Comparison of ENCODE assay signal across 27 cellular contexts in the genomic region with DNA sequence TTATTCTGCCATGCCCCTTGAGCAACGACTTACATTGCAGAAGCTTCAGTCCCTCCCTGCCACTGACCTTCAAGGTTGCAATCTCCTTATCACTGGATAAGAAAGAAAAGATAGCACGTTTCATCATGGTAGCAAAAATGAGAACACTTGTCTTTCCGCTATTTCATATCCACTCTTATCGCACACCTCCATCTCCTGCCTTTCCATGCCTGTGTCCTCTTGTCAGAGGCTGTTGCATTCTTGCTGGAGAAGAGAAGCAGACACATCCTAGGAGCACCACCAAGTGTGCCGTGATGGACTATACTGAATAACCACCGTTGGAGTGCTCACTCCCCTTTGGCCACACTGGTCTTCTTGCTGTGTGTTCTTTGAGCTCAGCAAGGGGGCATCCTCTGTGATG.
"Had no signal": no experiment of that assay in that cellular context is flagged by ENCODE, and none has a peak within 500 bp of the region (broad histone marks: within the 10 kb centered on the region; RNA-seq: fewer than 3 reads in every experiment).

No MANE protein-coding gene starts in this region.

- H3K9me3 ChIP-seq: suprapubic skin, testis, thoracic aorta, thyroid gland, tibial artery, transverse colon, uterus, vagina had no signal

- H3K36me3 ChIP-seq: stomach, suprapubic skin, thoracic aorta, thyroid gland, tibial artery, tibial nerve, transverse colon, upper lobe of left lung, upper lobe of right lung, uterus, vagina had no signal

- H3K4me3 Mint-ChIP-seq: stimulated activated effector memory CD8-positive, alpha-beta T cell treated with anti-CD3 and anti-CD28 coated beads, Interleukin-12 subunit alpha, Interleukin-12 subunit beta, amount 100 ng/mL, for 72 hours; stimulated activated memory B cell treated with anti-CD40 and anti-IgM and Interleukin-4, amounts not matched to agents 10 μg/mL and 1 μg/mL and 100 μg/mL, for 72 hours; stimulated activated naive B cell treated with anti-CD40 and anti-IgM and Interleukin-4, amounts not matched to agents 10 μg/mL and 1 μg/mL and 100 μg/mL, for 72 hours; stimulated activated naive CD8-positive, alpha-beta T cell treated with anti-CD3 and anti-CD28 coated beads, Interleukin-15, amount 100 ng/mL, for 72 hours; stimulated activated naive CD8-positive, alpha-beta T cell treated with anti-CD3 and anti-CD28 coated beads, Interleukin-15, Interleukin-2, amounts not matched to agents 100 ng/mL and 50 ng/mL, for 24 hours had no signal

- H3K36me3 Mint-ChIP-seq: stimulated activated effector memory CD8-positive, alpha-beta T cell treated with anti-CD3 and anti-CD28 coated beads, Interleukin-12 subunit alpha, Interleukin-12 subunit beta, amount 100 ng/mL, for 72 hours; stimulated activated memory B cell treated with anti-CD40 and anti-IgM and Interleukin-4, amounts not matched to agents 10 μg/mL and 1 μg/mL and 100 μg/mL, for 72 hours; stimulated activated naive B cell treated with anti-CD40 and anti-IgM and Interleukin-4, amounts not matched to agents 10 μg/mL and 1 μg/mL and 100 μg/mL, for 72 hours had no signal

- DNase-seq: stimulated activated CD4-positive, alpha-beta T cell treated with anti-CD3 and anti-CD28 coated beads, Interleukin-2, amount 100 ng/mL, for 24 hours; stimulated activated CD4-positive, alpha-beta T cell treated with anti-CD3 and anti-CD28 coated beads, Interleukin-2, amount 100 ng/mL, for 48 hours; stimulated activated CD4-positive, alpha-beta T cell treated with anti-CD3 and anti-CD28 coated beads, Interleukin-4, amount 100 ng/mL, for 1 hour; stimulated activated CD4-positive, alpha-beta T cell treated with anti-CD3 and anti-CD28 coated beads, Interleukin-4, amount 100 ng/mL, for 24 hours; stimulated activated CD4-positive, alpha-beta T cell treated with anti-CD3 and anti-CD28 coated beads, Interleukin-4, amount 100 ng/mL, for 4 hours; stimulated activated CD8-positive, alpha-beta memory T cell treated with anti-CD3 and anti-CD28 coated beads, Interleukin-4, amount 100 ng/mL, for 48 hours; stimulated activated naive B cell treated with anti-CD40 and anti-IgM and Interleukin-4, amounts not matched to agents 10 μg/mL and 1 μg/mL and 100 μg/mL, for 72 hours; stimulated activated naive CD4-positive, alpha-beta T cell; stimulated activated naive CD4-positive, alpha-beta T cell treated with Interleukin-2 at 50 U/mL for 16 hours; stimulated activated naive CD8-positive, alpha-beta T cell treated with anti-CD3 and anti-CD28 coated beads, Interleukin-15, amount 100 ng/mL, for 72 hours; stimulated activated naive CD8-positive, alpha-beta T cell treated with anti-CD3 and anti-CD28 coated beads, Interleukin-15, Interleukin-2, amounts not matched to agents 100 U/mL and 50 U/mL, for 24 hours; stomach; substantia nigra; testis; thyroid gland; tibial artery; transverse colon; upper lobe of left lung; upper lobe of right lung; uterus had no signal

- H3K4me3 ChIP-seq: stomach, suprapubic skin, testis, thoracic aorta, thyroid gland, tibial artery, tibial nerve, transverse colon, upper lobe of left lung, upper lobe of right lung, uterus, vagina had no signal

- H3K27ac Mint-ChIP-seq: stimulated activated effector memory CD8-positive, alpha-beta T cell treated with anti-CD3 and anti-CD28 coated beads, Interleukin-12 subunit alpha, Interleukin-12 subunit beta, amount 100 ng/mL, for 72 hours; stimulated activated memory B cell treated with anti-CD40 and anti-IgM and Interleukin-4, amounts not matched to agents 10 μg/mL and 1 μg/mL and 100 μg/mL, for 72 hours; stimulated activated naive B cell treated with anti-CD40 and anti-IgM and Interleukin-4, amounts not matched to agents 10 μg/mL and 1 μg/mL and 100 μg/mL, for 72 hours; stimulated activated naive CD8-positive, alpha-beta T cell treated with anti-CD3 and anti-CD28 coated beads, Interleukin-15, amount 100 ng/mL, for 72 hours; stimulated activated naive CD8-positive, alpha-beta T cell treated with anti-CD3 and anti-CD28 coated beads, Interleukin-15, Interleukin-2, amounts not matched to agents 100 ng/mL and 50 ng/mL, for 24 hours had no signal

- H3K4me1 Mint-ChIP-seq: stimulated activated effector memory CD8-positive, alpha-beta T cell treated with anti-CD3 and anti-CD28 coated beads, Interleukin-12 subunit alpha, Interleukin-12 subunit beta, amount 100 ng/mL, for 72 hours; stimulated activated memory B cell treated with anti-CD40 and anti-IgM and Interleukin-4, amounts not matched to agents 10 μg/mL and 1 μg/mL and 100 μg/mL, for 72 hours; stimulated activated naive B cell treated with anti-CD40 and anti-IgM and Interleukin-4, amounts not matched to agents 10 μg/mL and 1 μg/mL and 100 μg/mL, for 72 hours; stimulated activated naive CD8-positive, alpha-beta T cell treated with anti-CD3 and anti-CD28 coated beads, Interleukin-15, amount 100 ng/mL, for 72 hours had no signal

- H3K27me3 ChIP-seq: stomach, suprapubic skin, testis, thyroid gland, tibial artery, tibial nerve, upper lobe of left lung, upper lobe of right lung, uterus, vagina had no signal

- ATAC-seq: stimulated activated effector memory CD8-positive, alpha-beta T cell treated with anti-CD3 and anti-CD28 coated beads, Interleukin-12 subunit alpha, Interleukin-12 subunit beta, amount 100 ng/mL, for 72 hours; stimulated activated memory B cell treated with anti-CD40 and anti-IgM and Interleukin-4, amounts not matched to agents 10 μg/mL and 1 μg/mL and 100 μg/mL, for 72 hours; stimulated activated naive B cell treated with anti-CD40 and anti-IgM and Interleukin-4, amounts not matched to agents 10 μg/mL and 1 μg/mL and 100 μg/mL, for 72 hours; stimulated activated naive CD8-positive, alpha-beta T cell treated with anti-CD3 and anti-CD28 coated beads, Interleukin-15, amount 100 ng/mL, for 72 hours; stimulated activated naive CD8-positive, alpha-beta T cell treated with anti-CD3 and anti-CD28 coated beads, Interleukin-15, Interleukin-2, amounts not matched to agents 100 U/mL and 50 U/mL, for 24 hours; upper lobe of right lung had no signal

- H3K4me1 ChIP-seq: stomach, suprapubic skin, testis, thyroid gland, tibial artery, tibial nerve, transverse colon, upper lobe of left lung, upper lobe of right lung, uterus, vagina had no signal

- H3K27me3 Mint-ChIP-seq: stimulated activated memory B cell treated with anti-CD40 and anti-IgM and Interleukin-4, amounts not matched to agents 10 μg/mL and 1 μg/mL and 100 μg/mL, for 72 hours; stimulated activated naive CD8-positive, alpha-beta T cell treated with anti-CD3 and anti-CD28 coated beads, Interleukin-15, Interleukin-2, amounts not matched to agents 100 ng/mL and 50 ng/mL, for 24 hours had no signal

- H3K27ac ChIP-seq: stomach, suprapubic skin, testis, thoracic aorta, thyroid gland, tibial artery, tibial nerve, transverse colon, upper lobe of left lung, upper lobe of right lung, uterus, vagina had no signal
